ENCODE assay signal across 28 cellular contexts in the genomic region with DNA sequence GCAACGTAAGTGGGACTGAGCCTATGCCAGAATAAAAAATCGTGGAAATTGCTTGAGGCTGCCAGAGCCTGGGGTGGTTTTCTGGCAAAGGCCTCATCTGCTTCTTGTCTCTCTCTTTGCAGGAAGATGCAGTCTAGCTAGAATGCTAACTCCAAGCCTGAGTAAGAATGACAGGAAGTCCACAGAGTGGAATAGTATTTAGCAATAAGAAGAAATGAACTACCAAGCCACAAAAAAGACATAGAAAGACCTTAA.
"Had no signal": no experiment of that assay in that cellular context is flagged by ENCODE, and none has a peak within 500 bp of the region (broad histone marks: within the 10 kb centered on the region; RNA-seq: fewer than 3 reads in every experiment).

No MANE protein-coding gene starts in this region.

- H3K4me1 ChIP-seq: foreskin keratinocyte, gastrocnemius medialis had no signal

- H3K4me1 Mint-ChIP-seq: activated CD4-positive, alpha-beta memory T cell treated with anti-CD3 and anti-CD28 coated beads, Interleukin-2, amount 10 ng/mL, durations not matched to agents 7 days and 5 days; activated CD4-positive, alpha-beta T cell treated with anti-CD3 and anti-CD28 coated beads for 36 hours; activated CD4-positive, alpha-beta T cell treated with anti-CD3 and anti-CD28 coated beads, Interleukin-2, amount 10 ng/mL, durations not matched to agents 24 days and 14 days; activated T-helper 17 cell treated with anti-CD3 and anti-CD28 coated beads, Interleukin-2, amount 50 U/mL, for 72 hours; central memory CD8-positive, alpha-beta T cell had no signal

- H3K36me3 ChIP-seq: brain microvascular endothelial cell, esophagus squamous epithelium, gastrocnemius medialis, heart left ventricle had no signal

- H3K9me3 Mint-ChIP-seq: activated CD4-positive, alpha-beta memory T cell treated with anti-CD3 and anti-CD28 coated beads, Interleukin-2, amount 10 ng/mL, durations not matched to agents 7 days and 5 days; activated CD4-positive, alpha-beta T cell treated with anti-CD3 and anti-CD28 coated beads, Interleukin-2, amount 10 ng/mL, durations not matched to agents 24 days and 14 days; activated T-cell treated with anti-CD3 and anti-CD28 coated beads, Interleukin-2, amount 50 U/mL, for 4 hours; activated T-helper 17 cell treated with anti-CD3 and anti-CD28 coated beads, Interleukin-2, amount 50 U/mL, for 72 hours; central memory CD8-positive, alpha-beta T cell; dendritic cell treated with granulocyte-macrophage colony-stimulating factor and Interleukin-4, amounts not matched to agents 40 ng/mL and 50 ng/mL, for 4 days had no signal

- H3K36me3 Mint-ChIP-seq: activated naive CD8-positive, alpha-beta T cell had no signal

- H3K4me3 Mint-ChIP-seq: activated CD4-positive, alpha-beta memory T cell treated with anti-CD3 and anti-CD28 coated beads, Interleukin-2, amount 10 ng/mL, durations not matched to agents 7 days and 5 days; activated CD4-positive, alpha-beta T cell treated with anti-CD3 and anti-CD28 coated beads for 36 hours; activated CD4-positive, alpha-beta T cell treated with anti-CD3 and anti-CD28 coated beads, Interleukin-2, amount 10 ng/mL, durations not matched to agents 24 days and 14 days; activated naive CD8-positive, alpha-beta T cell; activated T-cell treated with anti-CD3 and anti-CD28 coated beads, Interleukin-2, amount 50 U/mL, for 4 hours; activated T-helper 17 cell treated with anti-CD3 and anti-CD28 coated beads, Interleukin-2, amount 50 U/mL, for 72 hours; central memory CD8-positive, alpha-beta T cell; dendritic cell treated with granulocyte-macrophage colony-stimulating factor and Interleukin-4, amounts not matched to agents 40 ng/mL and 50 ng/mL, for 4 days; endodermal cell had no signal

- H3K27ac ChIP-seq: brain microvascular endothelial cell, coronary artery, dorsolateral prefrontal cortex, esophagus squamous epithelium, foreskin keratinocyte, gastrocnemius medialis, heart left ventricle had no signal

- H3K4me3 ChIP-seq: coronary artery, dorsolateral prefrontal cortex, esophagus squamous epithelium, gastrocnemius medialis, heart left ventricle had no signal

- H3K9me3 ChIP-seq: esophagus squamous epithelium, gastrocnemius medialis had no signal

- DNase-seq: activated CD4-positive, alpha-beta memory T cell treated with anti-CD3 and anti-CD28 coated beads, Interleukin-2, amount 10 ng/mL, durations not matched to agents 7 days and 5 days; activated CD4-positive, alpha-beta T cell treated with anti-CD3 and anti-CD28 coated beads for 36 hours; activated CD4-positive, alpha-beta T cell treated with anti-CD3 and anti-CD28 coated beads, Interleukin-2, amount 10 ng/mL, durations not matched to agents 24 days and 14 days; activated CD4-positive, CD25-positive, alpha-beta regulatory T cell; activated CD4-positive, CD25-positive, alpha-beta regulatory T cell treated with anti-CD3 and anti-CD28 coated beads, Interleukin-2, amount 50 U/mL, for 72 hours; activated CD8-positive, alpha-beta memory T cell treated with anti-CD3 and anti-CD28 coated beads, Interleukin-2, amount 50 U/mL, for 48 hours; activated effector memory CD4-positive, alpha-beta T cell treated with Interleukin-2 at 50 U/mL for 16 hours; activated gamma-delta T cell treated with Interleukin-2 at 50 U/mL for 16 hours; activated naive CD4-positive, alpha-beta T cell treated with anti-CD3 and anti-CD28 coated beads, Interleukin-2, amount 50 U/mL, for 16 hours; activated naive CD4-positive, alpha-beta T cell treated with Interleukin-2 at 50 U/mL for 16 hours; activated T-cell treated with anti-CD3 and anti-CD28 coated beads, Interleukin-2, amount 50 U/mL, for 4 hours; amniotic stem cell; anterior cingulate cortex; brain microvascular endothelial cell; dorsolateral prefrontal cortex; effector memory CD4-positive, alpha-beta T cell; endodermal cell; esophagus squamous epithelium; foreskin keratinocyte; gastrocnemius medialis; glutamatergic neuron; heart left ventricle; T-helper 2 cell had no signal

- H3K27ac Mint-ChIP-seq: activated CD4-positive, alpha-beta memory T cell treated with anti-CD3 and anti-CD28 coated beads, Interleukin-2, amount 10 ng/mL, durations not matched to agents 7 days and 5 days; activated CD4-positive, alpha-beta T cell treated with anti-CD3 and anti-CD28 coated beads for 36 hours; activated CD4-positive, alpha-beta T cell treated with anti-CD3 and anti-CD28 coated beads, Interleukin-2, amount 10 ng/mL, durations not matched to agents 24 days and 14 days; activated naive CD8-positive, alpha-beta T cell; activated T-helper 17 cell treated with anti-CD3 and anti-CD28 coated beads, Interleukin-2, amount 50 U/mL, for 72 hours; dendritic cell treated with granulocyte-macrophage colony-stimulating factor and Interleukin-4, amounts not matched to agents 40 ng/mL and 50 ng/mL, for 4 days; endodermal cell had no signal
